Comparison of ENCODE assay signal across 34 cellular contexts in genomic region chr3:53824795-53825194, GRCh38. TPM values are rescaled to one million over a fixed set of nuclear protein-coding genes. Genes with fewer than 3 reads are reported as not detected.
"Had no signal": no experiment of that assay in that cellular context is flagged by ENCODE, and none has a peak within 500 bp of the region (broad histone marks: within the 10 kb centered on the region; RNA-seq: fewer than 3 reads in every experiment).

No MANE protein-coding gene starts in this region.

- H3K4me3 Mint-ChIP-seq: activated B cell treated with CpG ODN at 0.5 μM for 24 hours; activated CD4-positive, alpha-beta memory T cell treated with anti-CD3 and anti-CD28 coated beads for 36 hours; activated CD4-positive, alpha-beta T cell treated with anti-CD3 and anti-CD28 coated beads, Interleukin-2, amount 10 ng/mL, durations not matched to agents 24 days and 14 days; activated CD8-positive, alpha-beta T cell treated with anti-CD3 and anti-CD28 coated beads, Interleukin-2, amount 10 ng/mL, durations not matched to agents 7 days and 5 days; activated naive CD4-positive, alpha-beta T cell treated with anti-CD3 and anti-CD28 coated beads for 36 hours; activated naive CD4-positive, alpha-beta T cell treated with anti-CD3 and anti-CD28 coated beads, Interleukin-2, amount 50 U/mL, for 24 hours; activated naive CD8-positive, alpha-beta T cell treated with anti-CD3 and anti-CD28 coated beads for 36 hours; activated naive CD8-positive, alpha-beta T cell treated with anti-CD3 and anti-CD28 coated beads, Interleukin-2, amount 50 U/mL, for 24 hours; activated T-cell treated with anti-CD3 and anti-CD28 coated beads, Interleukin-2, amount 50 U/mL, for 4 hours; activated T-helper 1 cell treated with anti-CD3 and anti-CD28 coated beads, Interleukin-12 subunit alpha, Interleukin-12 subunit beta, Interleukin-2, Interleukin-4 antibody, amounts not matched to agents 30 ng/mL and 10 ng/mL and 1 ng/mL, durations not matched to agents 14 hours and 24 hours and 36 hours; effector memory CD8-positive, alpha-beta T cell; T-helper 17 cell; T-helper 2 cell treated with Interferon-gamma antibody and Interleukin-4, amounts not matched to agents 5 μg/mL and 100 μg/mL, for 36 hours had no signal

- ATAC-seq: activated CD4-positive, CD25-positive, alpha-beta regulatory T cell treated with anti-CD3 and anti-CD28 coated beads, Interleukin-2, amount 50 U/mL, for 24 hours; activated CD8-positive, alpha-beta T cell treated with anti-CD3 and anti-CD28 coated beads, Interleukin-2, amount 10 ng/mL, durations not matched to agents 7 days and 5 days; activated naive CD8-positive, alpha-beta T cell treated with anti-CD3 and anti-CD28 coated beads, Interleukin-2, amount 50 U/mL, for 24 hours; activated T-cell treated with anti-CD3 and anti-CD28 coated beads, Interleukin-2, amount 50 U/mL, for 4 hours; body of pancreas; effector memory CD8-positive, alpha-beta T cell; foreskin keratinocyte; gastrocnemius medialis; T-helper 17 cell had no signal

- H3K36me3 Mint-ChIP-seq: activated CD4-positive, alpha-beta memory T cell treated with anti-CD3 and anti-CD28 coated beads for 36 hours; activated naive CD4-positive, alpha-beta T cell treated with anti-CD3 and anti-CD28 coated beads, Interleukin-2, amount 50 U/mL, for 24 hours; activated naive CD8-positive, alpha-beta T cell treated with anti-CD3 and anti-CD28 coated beads for 36 hours had no signal

- H3K27me3 ChIP-seq: adrenal gland, body of pancreas, colonic mucosa, esophagus muscularis mucosa, foreskin keratinocyte, gastrocnemius medialis had no signal

- H3K27ac ChIP-seq: adrenal gland, body of pancreas, colonic mucosa, esophagus muscularis mucosa, foreskin keratinocyte, gastrocnemius medialis, WERI-Rb-1 had no signal

- H3K9me3 ChIP-seq: adrenal gland, body of pancreas, colonic mucosa, esophagus muscularis mucosa, gastrocnemius medialis had no signal

- H3K4me1 ChIP-seq: colonic mucosa, esophagus muscularis mucosa, foreskin keratinocyte had no signal

- H3K27ac Mint-ChIP-seq: activated B cell treated with CpG ODN at 0.5 μM for 24 hours; activated CD4-positive, alpha-beta memory T cell treated with anti-CD3 and anti-CD28 coated beads for 36 hours; activated CD4-positive, alpha-beta T cell treated with anti-CD3 and anti-CD28 coated beads, Interleukin-2, amount 10 ng/mL, durations not matched to agents 24 days and 14 days; activated CD8-positive, alpha-beta T cell treated with anti-CD3 and anti-CD28 coated beads, Interleukin-2, amount 10 ng/mL, durations not matched to agents 7 days and 5 days; activated naive CD4-positive, alpha-beta T cell treated with anti-CD3 and anti-CD28 coated beads for 36 hours; activated naive CD4-positive, alpha-beta T cell treated with anti-CD3 and anti-CD28 coated beads, Interleukin-2, amount 50 U/mL, for 24 hours; activated naive CD8-positive, alpha-beta T cell treated with anti-CD3 and anti-CD28 coated beads for 36 hours; activated naive CD8-positive, alpha-beta T cell treated with anti-CD3 and anti-CD28 coated beads, Interleukin-2, amount 50 U/mL, for 24 hours; activated T-helper 1 cell treated with anti-CD3 and anti-CD28 coated beads, Interleukin-12 subunit alpha, Interleukin-12 subunit beta, Interleukin-2, Interleukin-4 antibody, amounts not matched to agents 30 ng/mL and 10 ng/mL and 1 ng/mL, durations not matched to agents 14 hours and 24 hours and 36 hours; activated T-helper 2 cell treated with anti-CD3 and anti-CD28 coated beads, Interferon-gamma antibody, Interleukin-2, Interleukin-4, amounts not matched to agents 10 μg/mL and 5 μg/mL and 100 μg/mL, durations not matched to agents 14 hours and 24 hours and 36 hours; effector memory CD8-positive, alpha-beta T cell; T-helper 17 cell; T-helper 2 cell treated with Interferon-gamma antibody and Interleukin-4, amounts not matched to agents 5 μg/mL and 100 μg/mL, for 36 hours had no signal

- H3K36me3 ChIP-seq: adrenal gland, colonic mucosa, gastrocnemius medialis, WERI-Rb-1 had no signal

- H3K27me3 Mint-ChIP-seq: activated B cell treated with CpG ODN at 0.5 μM for 24 hours; activated CD4-positive, alpha-beta memory T cell treated with anti-CD3 and anti-CD28 coated beads for 36 hours; activated naive CD8-positive, alpha-beta T cell treated with anti-CD3 and anti-CD28 coated beads for 36 hours; T-helper 17 cell had no signal

- H3K4me3 ChIP-seq: adrenal gland, body of pancreas, colonic mucosa, esophagus muscularis mucosa, gastrocnemius medialis had no signal

- DNase-seq: activated B cell treated with CpG ODN at 0.5 μM for 24 hours; activated CD4-positive, alpha-beta memory T cell treated with anti-CD3 and anti-CD28 coated beads for 36 hours; activated CD4-positive, alpha-beta T cell treated with anti-CD3 and anti-CD28 coated beads, Interleukin-2, amount 10 ng/mL, durations not matched to agents 24 days and 14 days; activated CD8-positive, alpha-beta memory T cell treated with anti-CD3 and anti-CD28 coated beads, Interleukin-2, amount 50 U/mL, for 48 hours; activated CD8-positive, alpha-beta T cell treated with anti-CD3 and anti-CD28 coated beads, Interleukin-2, amount 10 ng/mL, durations not matched to agents 7 days and 5 days; activated effector memory CD4-positive, alpha-beta T cell treated with anti-CD3 and anti-CD28 coated beads, Interleukin-2, amount 50 U/mL, for 16 hours; activated naive CD4-positive, alpha-beta T cell treated with anti-CD3 and anti-CD28 coated beads for 36 hours; activated naive CD8-positive, alpha-beta T cell treated with anti-CD3 and anti-CD28 coated beads for 36 hours; activated naive CD8-positive, alpha-beta T cell treated with anti-CD3 and anti-CD28 coated beads, Interleukin-2, amount 50 U/mL, for 24 hours; activated T-cell treated with anti-CD3 and anti-CD28 coated beads for 4 hours; activated T-cell treated with anti-CD3 and anti-CD28 coated beads, Interleukin-2, amount 50 U/mL, for 4 hours; amygdala; aorta; central memory CD4-positive, alpha-beta T cell; cerebellar nuclear complex; colonic mucosa; dermis blood vessel endothelial cell; effector CD4-positive, alpha-beta T cell; effector memory CD8-positive, alpha-beta T cell; erythroblast; foreskin keratinocyte; gastrocnemius medialis; T-helper 1 cell; T-helper 17 cell; T1000; WERI-Rb-1 had no signal

- H3K4me1 Mint-ChIP-seq: activated B cell treated with CpG ODN at 0.5 μM for 24 hours; activated CD4-positive, alpha-beta T cell treated with anti-CD3 and anti-CD28 coated beads, Interleukin-2, amount 10 ng/mL, durations not matched to agents 24 days and 14 days; activated naive CD4-positive, alpha-beta T cell treated with anti-CD3 and anti-CD28 coated beads, Interleukin-2, amount 50 U/mL, for 24 hours; activated naive CD8-positive, alpha-beta T cell treated with anti-CD3 and anti-CD28 coated beads for 36 hours; activated naive CD8-positive, alpha-beta T cell treated with anti-CD3 and anti-CD28 coated beads, Interleukin-2, amount 50 U/mL, for 24 hours had no signal

- H3K9me3 Mint-ChIP-seq: activated B cell treated with CpG ODN at 0.5 μM for 24 hours; activated CD4-positive, alpha-beta memory T cell treated with anti-CD3 and anti-CD28 coated beads for 36 hours; activated CD4-positive, alpha-beta T cell treated with anti-CD3 and anti-CD28 coated beads, Interleukin-2, amount 10 ng/mL, durations not matched to agents 24 days and 14 days; activated naive CD4-positive, alpha-beta T cell treated with anti-CD3 and anti-CD28 coated beads for 36 hours; activated naive CD4-positive, alpha-beta T cell treated with anti-CD3 and anti-CD28 coated beads, Interleukin-2, amount 50 U/mL, for 24 hours; activated naive CD8-positive, alpha-beta T cell treated with anti-CD3 and anti-CD28 coated beads for 36 hours; activated naive CD8-positive, alpha-beta T cell treated with anti-CD3 and anti-CD28 coated beads, Interleukin-2, amount 50 U/mL, for 24 hours; activated T-cell treated with anti-CD3 and anti-CD28 coated beads, Interleukin-2, amount 50 U/mL, for 4 hours; activated T-helper 1 cell treated with anti-CD3 and anti-CD28 coated beads, Interleukin-12 subunit alpha, Interleukin-12 subunit beta, Interleukin-2, Interleukin-4 antibody, amounts not matched to agents 30 ng/mL and 10 ng/mL and 1 ng/mL, durations not matched to agents 14 hours and 24 hours and 36 hours; activated T-helper 2 cell treated with anti-CD3 and anti-CD28 coated beads, Interferon-gamma antibody, Interleukin-2, Interleukin-4, amounts not matched to agents 10 μg/mL and 5 μg/mL and 100 μg/mL, durations not matched to agents 14 hours and 24 hours and 36 hours; effector memory CD8-positive, alpha-beta T cell; T-helper 2 cell treated with Interferon-gamma antibody and Interleukin-4, amounts not matched to agents 5 μg/mL and 100 μg/mL, for 36 hours had no signal

RNA-seq across cellular contexts. Expression of gene IL17RB, which starts 21.6 kb away (rescaled TPM):
- total RNA-seq: activated naive CD8-positive, alpha-beta T cell treated with anti-CD3 and anti-CD28 coated beads for 36 hours; dermis blood vessel endothelial cell; foreskin keratinocyte had no signal
- polyA plus RNA-seq: foreskin keratinocyte had no signal
